ENCODE assay signal across 24 cellular contexts in the genomic region with DNA sequence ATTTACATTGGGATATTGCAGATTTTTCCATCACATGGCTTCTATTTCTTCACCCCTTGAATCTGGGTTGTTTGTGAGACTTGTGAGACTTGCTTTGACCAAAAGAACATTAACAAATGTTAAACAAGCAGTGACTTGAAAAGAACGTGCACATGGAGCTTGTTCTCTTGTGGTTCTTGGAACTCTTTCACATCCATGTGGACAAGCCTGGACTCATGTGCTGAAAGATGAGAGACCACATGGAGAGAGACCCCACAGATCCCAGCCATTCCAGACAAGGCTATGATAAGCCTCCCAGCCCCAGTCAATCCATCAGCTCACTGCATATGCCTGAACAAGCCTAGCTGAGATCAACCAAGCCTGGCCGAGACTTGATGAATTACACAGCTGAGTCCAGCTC.
"Had no signal": no experiment of that assay in that cellular context is flagged by ENCODE, and none has a peak within 500 bp of the region (broad histone marks: within the 10 kb centered on the region; RNA-seq: fewer than 3 reads in every experiment).

No MANE protein-coding gene starts in this region.

- H3K27ac Mint-ChIP-seq: effector memory CD8-positive, alpha-beta T cell; mesothelial cell of epicardium; naive B cell; natural killer cell treated with Interleukin-12 subunit alpha and Interleukin-12 subunit beta and Interleukin-15 and Interleukin-18, amount 100 ng/mL, for 72 hours; neural progenitor cell; stimulated activated effector memory CD8-positive, alpha-beta T cell treated with anti-CD3 and anti-CD28 coated beads, Interleukin-12 subunit alpha, Interleukin-12 subunit beta, amount 100 ng/mL, for 72 hours; type B pancreatic cell had no signal

- DNase-seq: cortex of kidney; effector memory CD8-positive, alpha-beta T cell; gastrocnemius medialis; head of caudate nucleus; kidney; mesenchymal stem cell; mucosa of descending colon; naive B cell; sigmoid colon; stimulated activated CD4-positive, alpha-beta T cell treated with anti-CD3 and anti-CD28 coated beads, Interleukin-2, amount 100 ng/mL, for 24 hours; stimulated activated CD4-positive, alpha-beta T cell treated with anti-CD3 and anti-CD28 coated beads, Interleukin-4, amount 100 ng/mL, for 24 hours; stimulated activated naive CD4-positive, alpha-beta T cell treated with Interleukin-2 at 50 U/mL for 16 hours; stomach; tibial artery had no signal

- H3K4me2 ChIP-seq: neural progenitor cell had no signal

- H3K4me1 Mint-ChIP-seq: mesothelial cell of epicardium; naive B cell; neural progenitor cell; stimulated activated effector memory CD8-positive, alpha-beta T cell treated with anti-CD3 and anti-CD28 coated beads, Interleukin-12 subunit alpha, Interleukin-12 subunit beta, amount 100 ng/mL, for 72 hours had no signal

- H3K27me3 ChIP-seq: gastrocnemius medialis, neural progenitor cell, right atrium auricular region, sigmoid colon, stomach, tibial artery had no signal

- H3K9me3 Mint-ChIP-seq: effector memory CD8-positive, alpha-beta T cell had no signal

- H3K27ac ChIP-seq: gastrocnemius medialis, neural progenitor cell, prostate gland, right atrium auricular region, sigmoid colon, stomach, tibial artery had no signal

- H3K4me1 ChIP-seq: gastrocnemius medialis, neural progenitor cell, prostate gland, right atrium auricular region, sigmoid colon, stomach had no signal

- H2AFZ ChIP-seq: neural progenitor cell had no signal

- H3K27me3 Mint-ChIP-seq: effector memory CD8-positive, alpha-beta T cell; naive B cell; natural killer cell treated with Interleukin-12 subunit alpha and Interleukin-12 subunit beta and Interleukin-15 and Interleukin-18, amount 100 ng/mL, for 72 hours; type B pancreatic cell had no signal

- H3K36me3 Mint-ChIP-seq: naive B cell; neural progenitor cell; stimulated activated effector memory CD8-positive, alpha-beta T cell treated with anti-CD3 and anti-CD28 coated beads, Interleukin-12 subunit alpha, Interleukin-12 subunit beta, amount 100 ng/mL, for 72 hours; type B pancreatic cell had no signal

- H3K4me3 Mint-ChIP-seq: effector memory CD8-positive, alpha-beta T cell; mesothelial cell of epicardium; naive B cell; natural killer cell treated with Interleukin-12 subunit alpha and Interleukin-12 subunit beta and Interleukin-15 and Interleukin-18, amount 100 ng/mL, for 72 hours; neural progenitor cell; stimulated activated effector memory CD8-positive, alpha-beta T cell treated with anti-CD3 and anti-CD28 coated beads, Interleukin-12 subunit alpha, Interleukin-12 subunit beta, amount 100 ng/mL, for 72 hours; type B pancreatic cell had no signal

- H3K9me3 ChIP-seq: gastrocnemius medialis, prostate gland, sigmoid colon, tibial artery had no signal

- FAIRE-seq: endometrium, kidney had no signal

- H3K9ac ChIP-seq: neural progenitor cell had no signal

- ATAC-seq: effector memory CD8-positive, alpha-beta T cell; gastrocnemius medialis; left lobe of liver; mucosa of descending colon; natural killer cell treated with Interleukin-12 subunit alpha and Interleukin-12 subunit beta and Interleukin-15 and Interleukin-18, amount 100 ng/mL, for 72 hours; stimulated activated effector memory CD8-positive, alpha-beta T cell treated with anti-CD3 and anti-CD28 coated beads, Interleukin-12 subunit alpha, Interleukin-12 subunit beta, amount 100 ng/mL, for 72 hours had no signal

- H3K36me3 ChIP-seq: gastrocnemius medialis, neural progenitor cell, prostate gland, right atrium auricular region, sigmoid colon, stomach, tibial artery had no signal

- H3K4me3 ChIP-seq: gastrocnemius medialis, lung, mucosa of descending colon, neural progenitor cell, prostate gland, right atrium auricular region, sigmoid colon, stomach, tibial artery had no signal
